In the genomic region with DNA sequence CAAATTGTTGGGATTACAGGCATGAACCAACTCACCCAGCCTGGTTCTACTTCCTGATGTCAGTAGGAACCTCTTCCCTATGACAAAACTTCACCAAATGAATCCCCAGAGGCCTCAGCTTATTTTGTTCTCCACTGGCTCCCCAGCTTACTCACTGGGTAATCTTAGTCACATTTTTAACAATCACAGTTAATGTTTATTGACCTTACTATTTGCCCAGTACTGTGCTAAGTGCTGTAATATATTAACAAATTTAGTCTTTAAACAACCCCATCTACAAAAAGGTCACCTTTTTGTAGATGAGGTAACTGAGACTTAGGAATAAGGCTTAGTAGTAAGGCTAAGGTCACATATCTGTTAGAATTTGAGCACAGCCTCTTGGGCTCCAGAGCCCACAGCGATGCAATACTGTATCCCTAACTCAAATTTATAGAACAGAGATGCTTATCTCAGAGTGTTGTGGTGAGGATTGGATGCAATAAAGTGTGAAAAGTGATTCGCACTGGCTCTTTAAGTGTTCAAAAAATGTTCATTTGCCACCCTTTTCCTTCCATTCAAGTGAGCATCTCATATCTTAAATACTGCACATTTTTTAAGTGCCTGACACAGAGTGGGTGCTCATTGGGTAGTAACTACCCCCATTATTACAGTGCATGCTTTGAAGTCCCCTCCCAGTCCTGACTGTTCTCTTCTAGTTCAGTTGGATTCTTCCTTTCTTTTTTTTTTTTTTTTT, we compare ENCODE assay signal across 13 cellular contexts.
DNase-seq lines count a peak whose midpoint lies in the region; ATAC-seq and TF ChIP-seq lines count a peak whose summit lies in the region.
"Had no signal": no experiment of that assay in that cellular context is flagged by ENCODE, and none has a peak within 500 bp of the region (broad histone marks: within the 10 kb centered on the region; RNA-seq: fewer than 3 reads in every experiment).

No MANE protein-coding gene starts in this region.

- H3K27ac Mint-ChIP-seq in Caco-2 (ENCODE audit: unreplicated experiment): peak overlapping the region; percentile 64
- no peak overlapping the region for H3K27ac Mint-ChIP-seq in naive thymus-derived CD8-positive, alpha-beta T cell

- no peaks in the 10 kb centered on the region for H3K9me3 ChIP-seq in Caco-2

- no peaks in the 10 kb centered on the region for H3K27me3 Mint-ChIP-seq in Caco-2 (ENCODE audit: insufficient read depth, unreplicated experiment)
- H3K27me3 Mint-ChIP-seq in naive thymus-derived CD8-positive, alpha-beta T cell: peaks cover 0 to 3% (median 2%) of the 10 kb centered on the region in 5 donors

- TF ChIP-seq CTCF in Caco-2 (IDR thresholded peaks at IDR 0.05; ENCODE audit: insufficient read depth in 1 of 2, low read depth in 1 of 2, low read length in 1 of 2, severe bottlenecking in 1 of 2, unreplicated experiment in 1 of 2) (no peak), astrocyte of the spinal cord (IDR thresholded peaks at IDR 0.05; ENCODE audit: low read depth, low read length) (no peak)

- BruUV-seq in Caco-2 (replicated peaks; lab: Mats Ljungman, UMichigan): no TSS peak

- H3K9me3 Mint-ChIP-seq in Caco-2 (ENCODE audit: unreplicated experiment): no peaks in the 10 kb centered on the region
- H3K9me3 Mint-ChIP-seq in naive thymus-derived CD8-positive, alpha-beta T cell: no peaks in the 10 kb centered on the region

- H3K4me1 ChIP-seq in Caco-2: peaks cover 27% of the 10 kb centered on the region

- intact Hi-C loops in Caco-2 (cut with micrococcal nuclease; ENCODE audit: unreplicated experiment): loop anchor here (10.0 kb wide), 1 partner anchor 224 kb away; no protein-coding TSS in a partner anchor

- no peak overlapping the region for H3K4me3 Mint-ChIP-seq in Caco-2 (ENCODE audit: unreplicated experiment)
- H3K4me3 Mint-ChIP-seq in naive thymus-derived CD8-positive, alpha-beta T cell: no peak overlapping the region

- no peaks in the 10 kb centered on the region for H3K36me3 ChIP-seq in Caco-2 (ENCODE audit: control insufficient read depth, insufficient read depth, low read length)

- CTCF ChIA-PET in Caco-2 (lab: Charles Lee): no interaction called here

- peaks cover 23% of the 10 kb centered on the region for H3K4me1 Mint-ChIP-seq in Caco-2 (ENCODE audit: low read depth, unreplicated experiment)
- peaks cover 0 to 4% (median 1%) of the 10 kb centered on the region in 4 donors for H3K4me1 Mint-ChIP-seq in naive thymus-derived CD8-positive, alpha-beta T cell

- DNase-seq in Caco-2: no peak
- peak; percentile 45 for DNase-seq in HK-2 (ENCODE audit: unreplicated experiment)
- DNase-seq in astrocyte of the spinal cord (ENCODE audit: low read depth, low spot score): peak; percentile 35
- peak; percentile 95 for DNase-seq in kidney tubule cell (ENCODE audit: low spot score)
- no peak for DNase-seq in naive thymus-derived CD8-positive, alpha-beta T cell
- DNase-seq in KBM-7: no peak
- DNase-seq: caudate nucleus; erythroblast; Karpas-422; NCI-H2107; stimulated activated CD4-positive, alpha-beta T cell treated with anti-CD3 and anti-CD28 coated beads, Interleukin-4, amount 100 ng/mL, for 24 hours had no signal

- ATAC-seq in naive thymus-derived CD8-positive, alpha-beta T cell: no peak
- ATAC-seq in GM18858 (IDR thresholded peaks at IDR 0.05; ENCODE audit: unreplicated experiment): no peak
- no peak for ATAC-seq in HG02970 (IDR thresholded peaks at IDR 0.05; ENCODE audit: low FRiP score, unreplicated experiment)

- POLR2A ChIA-PET in Caco-2 (lab: Charles Lee): no interaction called here
- POLR2A ChIA-PET in naive thymus-derived CD8-positive, alpha-beta T cell (lab: Charles Lee): no interaction called here

- no peaks in the 10 kb centered on the region for H3K27me3 ChIP-seq in Caco-2 (replicated peaks; ENCODE audit: control insufficient read depth, insufficient read depth, low read length)

- H3K4me3 ChIP-seq in Caco-2 (ENCODE audit: low read depth, low read length): no peak overlapping the region
- no peak overlapping the region for H3K4me3 ChIP-seq in astrocyte of the spinal cord (ENCODE audit: low read depth, low read length)

- H3K36me3 Mint-ChIP-seq in Caco-2 (ENCODE audit: insufficient read depth, unreplicated experiment): peaks cover 7% of the 10 kb centered on the region
- H3K36me3 Mint-ChIP-seq in naive thymus-derived CD8-positive, alpha-beta T cell: no peaks in the 10 kb centered on the region

- in situ Hi-C loops in astrocyte of the spinal cord (cut with HindIII; ENCODE audit: low sequenced_read_pairs): no loop called here
- in situ Hi-C loops in KBM-7 (cut with MboI; ENCODE audit: low pct_unique_long_range_greater_than_20kb, low sequenced_read_pairs): loop anchor here (25.0 kb wide), 1 partner anchor 332 kb away; no protein-coding TSS in a partner anchor

Comparison
In these comparisons a context has a peak if more than half of its experiments do, and no peak if none do; other contexts are left out.
1. DNase-seq: peak in HK-2 (single experiment), astrocyte of the spinal cord (single experiment) and kidney tubule cell (single experiment); none in Caco-2 (0 of 2), naive thymus-derived CD8-positive, alpha-beta T cell (0 of 10) and KBM-7 (single experiment).